1 cellular context compared by ENCODE assay signal in genomic region chr15:101091080-101092017, GRCh38.
TF ChIP-seq lines count a peak whose summit lies in the region.

No MANE protein-coding gene starts in this region.

TF ChIP-seq in HepG2, 621 proteins besides CTCF, POLR2A, EP300 and RAD21 (continued from another document and continues in another):
- no peak; the same call in 1 of the 2 replicates for TF ChIP-seq CBX5 (CRISPR knock-in tag; IDR thresholded peaks at IDR 0.05; ENCODE audit: borderline replicate concordance)
- no peak for TF ChIP-seq ZBTB8A (CRISPR knock-in tag; IDR thresholded peaks at IDR 0.05; ENCODE audit: borderline replicate concordance, low read depth)
- TF ChIP-seq MYC (CRISPR knock-in tag; IDR thresholded peaks at IDR 0.05; ENCODE audit: borderline replicate concordance) = peak; percentile 78; the same call in 1 of the 2 replicates
- TF ChIP-seq ZKSCAN1 (IDR thresholded peaks at IDR 0.05; ENCODE audit: low read length) = no peak
- TF ChIP-seq MAFK (conservative IDR thresholded peaks at IDR 0.05 in 1 of 2, IDR thresholded peaks at IDR 0.05 in 1 of 2; ENCODE audit: low read length in 2 of 2) = no peak
- TF ChIP-seq ZNF644 (CRISPR knock-in tag; IDR thresholded peaks at IDR 0.05; ENCODE audit: low read depth) = 0 out of 2 replicates have a peak, but pooled peaks have one; percentile 8
- TF ChIP-seq EEA1 (CRISPR knock-in tag; IDR thresholded peaks at IDR 0.05; ENCODE audit: borderline replicate concordance) = no peak
- TF ChIP-seq ZNF101 (CRISPR knock-in tag; IDR thresholded peaks at IDR 0.05; ENCODE audit: borderline replicate concordance, low read depth) = no peak
- TF ChIP-seq SMYD3 (CRISPR knock-in tag; IDR thresholded peaks at IDR 0.05) = 0 out of 2 replicates have a peak, but pooled peaks have one; percentile 65
- peak; percentile 88 for TF ChIP-seq RFX1 (IDR thresholded peaks at IDR 0.05)
- TF ChIP-seq MIXL1 (CRISPR knock-in tag; IDR thresholded peaks at IDR 0.05) = 0 out of 2 replicates have a peak, but pooled peaks have one; percentile 44
- no peak for TF ChIP-seq ZIK1 (CRISPR knock-in tag; IDR thresholded peaks at IDR 0.05; ENCODE audit: borderline replicate concordance, low read depth)
- peak; percentile 63; the same call in 1 of the 2 replicates for TF ChIP-seq ARID4A (CRISPR knock-in tag; IDR thresholded peaks at IDR 0.05; ENCODE audit: borderline replicate concordance)
- no peak for TF ChIP-seq FOXM1 (CRISPR knock-in tag; IDR thresholded peaks at IDR 0.05)
- TF ChIP-seq ZNF441 (CRISPR knock-in tag; IDR thresholded peaks at IDR 0.05; ENCODE audit: borderline replicate concordance) = no peak
- TF ChIP-seq ZNF569 (CRISPR knock-in tag; IDR thresholded peaks at IDR 0.05; ENCODE audit: borderline replicate concordance) = no peak
- TF ChIP-seq ZNF350 (CRISPR knock-in tag; IDR thresholded peaks at IDR 0.05; ENCODE audit: borderline replicate concordance, low read depth) = peak; percentile 56; the same call in 1 of the 2 replicates
- no peak for TF ChIP-seq HNRNPLL (IDR thresholded peaks at IDR 0.05; ENCODE audit: low read depth, low read length, poor library complexity, severe bottlenecking)
- peak; percentile 52; the same call in 1 of the 2 replicates for TF ChIP-seq ZMYM3 (CRISPR knock-in tag; IDR thresholded peaks at IDR 0.05)
- TF ChIP-seq RFX5 (IDR thresholded peaks at IDR 0.05; ENCODE audit: low read depth, low read length) = no peak
- TF ChIP-seq NR2F1 (CRISPR knock-in tag; IDR thresholded peaks at IDR 0.05) = peak; percentile 87
- TF ChIP-seq ZNF770 (CRISPR knock-in tag; IDR thresholded peaks at IDR 0.05) = no peak
- TF ChIP-seq SNAPC5 (CRISPR knock-in tag; IDR thresholded peaks at IDR 0.05; ENCODE audit: borderline replicate concordance) = no peak
- TF ChIP-seq ZNF784 (CRISPR knock-in tag; IDR thresholded peaks at IDR 0.05; ENCODE audit: borderline replicate concordance) = no peak
- peak; percentile 49; the same call in 1 of the 2 replicates for TF ChIP-seq ZBTB33 (CRISPR knock-in tag; IDR thresholded peaks at IDR 0.05)
- peak; percentile 86 for TF ChIP-seq ZNF543 (CRISPR knock-in tag; IDR thresholded peaks at IDR 0.05)
- no peak for TF ChIP-seq KAT2B (IDR thresholded peaks at IDR 0.05; ENCODE audit: borderline replicate concordance, low read depth, low read length)
- TF ChIP-seq KDM5B (CRISPR knock-in tag; IDR thresholded peaks at IDR 0.05; ENCODE audit: borderline replicate concordance) = peak; percentile 50; the same call in 1 of the 2 replicates
- peak; percentile 94 for TF ChIP-seq TBL1XR1 (IDR thresholded peaks at IDR 0.05; ENCODE audit: borderline replicate concordance, low read length, partially characterized antibody)
- no peak for TF ChIP-seq HNRNPL (IDR thresholded peaks at IDR 0.05; ENCODE audit: low read depth, low read length)
- no peak for TF ChIP-seq SNAI1 (CRISPR knock-in tag; IDR thresholded peaks at IDR 0.05; ENCODE audit: borderline replicate concordance)
- no peak for TF ChIP-seq E2F1 (CRISPR knock-in tag; IDR thresholded peaks at IDR 0.05)
- TF ChIP-seq POGZ (CRISPR knock-in tag; IDR thresholded peaks at IDR 0.05) = peak; percentile 64
- TF ChIP-seq REXO4 (CRISPR knock-in tag; IDR thresholded peaks at IDR 0.05; ENCODE audit: borderline replicate concordance) = no peak
- TF ChIP-seq FOXP1 (IDR thresholded peaks at IDR 0.05) = no peak
- peak; percentile 56; the same call in 1 of the 2 replicates for TF ChIP-seq FOXP1 (CRISPR knock-in tag; IDR thresholded peaks at IDR 0.05)
- TF ChIP-seq ZBTB4 (CRISPR knock-in tag; IDR thresholded peaks at IDR 0.05; ENCODE audit: borderline replicate concordance) = 0 out of 2 replicates have a peak, but pooled peaks have one; percentile 5
- no peak for TF ChIP-seq ZNF136 (CRISPR knock-in tag; IDR thresholded peaks at IDR 0.05; ENCODE audit: low read depth)
- TF ChIP-seq ZNF816 (CRISPR knock-in tag; IDR thresholded peaks at IDR 0.05; ENCODE audit: borderline replicate concordance) = peak; percentile 68; the same call in 1 of the 2 replicates
- peak; percentile 80 for TF ChIP-seq AHDC1 (CRISPR knock-in tag; IDR thresholded peaks at IDR 0.05; ENCODE audit: borderline replicate concordance)
- TF ChIP-seq CEBPG (CRISPR knock-in tag; IDR thresholded peaks at IDR 0.05) = peak; percentile 22; the same call in 1 of the 2 replicates
- TF ChIP-seq ZNF678 (CRISPR knock-in tag; IDR thresholded peaks at IDR 0.05) = no peak
- peak; percentile 84 for TF ChIP-seq SALL1 (CRISPR knock-in tag; IDR thresholded peaks at IDR 0.05)
- no peak for TF ChIP-seq MLLT10 (CRISPR knock-in tag; IDR thresholded peaks at IDR 0.05)
- no peak for TF ChIP-seq ZKSCAN5 (CRISPR knock-in tag; IDR thresholded peaks at IDR 0.05)
- TF ChIP-seq KLF9 (CRISPR knock-in tag; IDR thresholded peaks at IDR 0.05; ENCODE audit: low read depth) = no peak
